ENCODE assay signal across 7 cellular contexts in the genomic region with DNA sequence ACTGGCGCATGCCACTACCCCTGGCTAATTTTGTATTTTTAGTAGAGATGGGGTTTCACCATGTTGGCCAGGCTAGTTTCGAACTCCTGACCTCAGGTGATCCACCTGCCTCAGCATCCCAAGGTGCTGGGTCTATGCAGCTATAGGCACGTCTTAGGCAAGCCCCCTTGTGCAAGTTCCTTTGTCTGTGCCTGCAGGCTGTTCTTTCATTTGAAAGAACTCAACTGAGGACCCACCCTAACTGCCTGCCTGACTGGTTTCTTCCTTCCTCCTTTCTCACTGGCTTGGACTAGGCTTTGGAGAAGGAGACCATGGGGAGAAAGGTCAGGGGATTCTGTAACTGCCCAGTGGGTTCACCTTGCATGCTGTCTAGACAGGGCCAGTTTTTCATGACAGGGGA.
DNase-seq lines count a peak whose midpoint lies in the region; ATAC-seq, FAIRE-seq and TF ChIP-seq lines count a peak whose summit lies in the region.
"Not testable (repeated sequence)": the region's sequence is repeated elsewhere in the genome, so short reads cannot be mapped to it uniquely, and the experiment has no call there.

No MANE protein-coding gene starts in this region.

- peaks cover 8 to 19% (median 16%) of the 10 kb centered on the region in 3 experiments; a peak in 6 of 7 replicates for H3K36me3 Mint-ChIP-seq in H9 (ENCODE audit: insufficient read depth in 1 of 3, low read depth in 3 of 3)
- H3K36me3 Mint-ChIP-seq in endodermal cell (ENCODE audit: low read depth); osteocyte (ENCODE audit: unreplicated experiment): not testable (repeated sequence)

- not testable (repeated sequence) for H3K56ac ChIP-seq in H9 (ENCODE audit: insufficient read length, low read depth, low read length)

- not testable (repeated sequence) for H3K4me1 ChIP-seq in H9 (ENCODE audit: insufficient read depth, low read length); endodermal cell (ENCODE audit: control insufficient read depth, insufficient read depth, low read length); HepG2 (ENCODE audit: insufficient read depth, low read length); gastrocnemius medialis
- H3K4me1 ChIP-seq in K562 (replicated peaks in 1 of 2; ENCODE audit: control insufficient read depth in 2 of 2, insufficient read depth in 2 of 2, low read length in 2 of 2): peaks cover 0 to 15% of the 10 kb centered on the region in 2 experiments; a peak in 3 of 5 replicates

- H3K27me3 Mint-ChIP-seq in H9 (ENCODE audit: low read depth); endodermal cell (ENCODE audit: insufficient read depth); osteocyte (ENCODE audit: unreplicated experiment): not testable (repeated sequence)

- no CpG with 5 or more reads among the region's 3 CpGs for WGBS in H9 (ENCODE audit: extremely low coverage, insufficient read length, low lambda C conversion rate)
- WGBS in K562 (ENCODE audit: insufficient coverage, low coverage, missing lambda C conversion rate): 66% methylated on average over 3 of the region's 3 CpGs
- WGBS in endodermal cell (ENCODE audit: insufficient coverage in 1 of 2, insufficient read length in 1 of 2), 2 experiments: 94 to 95% methylated on average over 3 of the region's 3 CpGs
- WGBS in HepG2 (ENCODE audit: low lambda C conversion rate): 70% methylated on average over 3 of the region's 3 CpGs

- not testable (repeated sequence) for H3K9ac ChIP-seq in H9 (ENCODE audit: extremely low read depth, insufficient read length, low read length); K562 (ENCODE audit: insufficient read depth in 1 of 2, low read depth in 2 of 2, low read length in 2 of 2); endodermal cell (ENCODE audit: extremely low read depth, low read length, poor library complexity, severe bottlenecking); HepG2 (ENCODE audit: insufficient read depth, low read depth, low read length)

- H2AK5ac ChIP-seq in H9 (ENCODE audit: insufficient read length, low read length): not testable (repeated sequence)

- not testable (repeated sequence) for H3K23me2 ChIP-seq in H9 (ENCODE audit: insufficient read length, low read depth, low read length, poor library complexity, severe bottlenecking)

- not testable (repeated sequence) for H4K5ac ChIP-seq in H9 (ENCODE audit: insufficient read length, low read depth, low read length)

- H3K27ac ChIP-seq in H9 (ENCODE audit: insufficient read length, low read depth, low read length); K562 (ENCODE audit: extremely low read depth, low read depth, low read length); endodermal cell (ENCODE audit: low read depth, low read length); HepG2 (ENCODE audit: extremely low read length, insufficient read depth, low read length): not testable (repeated sequence)
- H3K27ac ChIP-seq in gastrocnemius medialis: peak overlapping the region; percentile 51 to 76 (median 72)

- H2BK15ac ChIP-seq in H9 (ENCODE audit: low read depth, low read length): not testable (repeated sequence)

- H3K18ac ChIP-seq in H9 (ENCODE audit: insufficient read length, low read depth, low read length): not testable (repeated sequence)

- H3K79me2 ChIP-seq in H9 (ENCODE audit: insufficient read depth, low read length); K562 (ENCODE audit: control insufficient read depth, insufficient read depth, low read length); HepG2 (ENCODE audit: insufficient read depth, low read length): not testable (repeated sequence)

- peaks cover 17 to 19% of the 10 kb centered on the region in 2 experiments for H3K9me3 Mint-ChIP-seq in H9
- peaks cover 41% of the 10 kb centered on the region for H3K9me3 Mint-ChIP-seq in endodermal cell
- not testable (repeated sequence) for H3K9me3 Mint-ChIP-seq in osteocyte (ENCODE audit: unreplicated experiment)

- H2BK5ac ChIP-seq in H9 (ENCODE audit: insufficient read length, low read length): not testable (repeated sequence)

- peak; percentile 9 for DNase-seq in H9
- peak; percentile 8 for DNase-seq in activated CD8-positive, alpha-beta memory T cell treated with anti-CD3 and anti-CD28 coated beads, Interleukin-2, amount 50 U/mL, for 48 hours
- not testable (repeated sequence) for DNase-seq in K562 (ENCODE audit: extremely low read depth in 1 of 4, low spot score in 3 of 4); HepG2 (ENCODE audit: low spot score)
- DNase-seq in endodermal cell: peak; percentile 33
- DNase-seq in osteocyte (ENCODE audit: extremely low spot score, unreplicated experiment): peak; percentile 42
- peak in 1 of 2 donors; percentile 15 for DNase-seq in gastrocnemius medialis

- H3K27me3 ChIP-seq in H9 (ENCODE audit: insufficient read depth, low read length); K562 (ENCODE audit: control insufficient read depth in 2 of 2, insufficient read depth in 2 of 2, low read length in 2 of 2); endodermal cell (ENCODE audit: control insufficient read depth, insufficient read depth, low read length, poor library complexity, severe bottlenecking); HepG2 (ENCODE audit: control insufficient read depth in 1 of 2, insufficient read depth in 2 of 2, low read length in 2 of 2); gastrocnemius medialis: not testable (repeated sequence)

- POLR2A ChIA-PET in K562 (lab: Yijun Ruan, JAX); HepG2 (lab: Yijun Ruan, JAX): not testable (repeated sequence)

- H2BK120ac ChIP-seq in H9 (ENCODE audit: low read depth, low read length, poor library complexity, severe bottlenecking): not testable (repeated sequence)

- H3K27ac Mint-ChIP-seq in H9; endodermal cell; osteocyte (ENCODE audit: unreplicated experiment): not testable (repeated sequence)

- not testable (repeated sequence) for H3K4me3 ChIP-seq in K562; HepG2 (replicated peaks in 1 of 3; ENCODE audit: insufficient read depth in 1 of 3, low read depth in 2 of 3, low read length in 3 of 3); gastrocnemius medialis
- H3K4me3 ChIP-seq in endodermal cell (ENCODE audit: low read length): peak overlapping the region; percentile 49

- not testable (repeated sequence) for H2BK12ac ChIP-seq in H9 (ENCODE audit: insufficient read length, low read depth, low read length)

- not testable (repeated sequence) for H3T11ph ChIP-seq in H9 (ENCODE audit: low read length)

- in situ Hi-C loops in K562 (cut with MboI); HepG2 (cut with HindIII; ENCODE audit: extremely low pct_ligation_motif_present, low pct_unique_long_range_greater_than_20kb); gastrocnemius medialis (cut with MboI; ENCODE audit: low sequenced_read_pairs in 4 of 4): not testable (repeated sequence)

- not testable (repeated sequence) for H4K91ac ChIP-seq in H9 (ENCODE audit: insufficient read length, low read depth, low read length)

- intact Hi-C loops in K562 (cut with micrococcal nuclease); HepG2 (cut with micrococcal nuclease; ENCODE audit: unreplicated experiment); gastrocnemius medialis (cut with DNase I; ENCODE audit: low total_unique reads): not testable (repeated sequence)

- TF ChIP-seq POLR2A in K562 (conservative IDR thresholded peaks at IDR 0.05); HepG2 (IDR thresholded peaks at IDR 0.05; ENCODE audit: insufficient read depth in 1 of 2, low read depth in 2 of 2, low read length in 2 of 2); gastrocnemius medialis (IDR thresholded peaks at IDR 0.05): not testable (repeated sequence)

- not testable (repeated sequence) for H3K9me1 ChIP-seq in K562 (ENCODE audit: control insufficient read depth, insufficient read depth, low read length)

- TF ChIP-seq RAD21 in K562 (CRISPR knock-in tag; conservative IDR thresholded peaks at IDR 0.05 in 1 of 2, IDR thresholded peaks at IDR 0.05 in 1 of 2); HepG2 (CRISPR knock-in tag; IDR thresholded peaks at IDR 0.05): not testable (repeated sequence)

- not testable (repeated sequence) for H4K20me1 ChIP-seq in H9 (ENCODE audit: control insufficient read depth, insufficient read depth, insufficient read length); K562 (replicated peaks; ENCODE audit: control insufficient read depth, insufficient read depth, low read length); HepG2 (ENCODE audit: insufficient read depth, low read length)

- H3K4me3 Mint-ChIP-seq in H9; endodermal cell; osteocyte (ENCODE audit: unreplicated experiment): not testable (repeated sequence)

- H4K8ac ChIP-seq in H9 (replicated peaks; ENCODE audit: insufficient read length, low read depth, low read length): not testable (repeated sequence)

- TF ChIP-seq EP300 in K562 (IDR thresholded peaks at IDR 0.05; ENCODE audit: low read length); HepG2 (IDR thresholded peaks at IDR 0.05; ENCODE audit: low read depth in 2 of 2, low read length in 2 of 2); HepG2 (CRISPR knock-in tag; IDR thresholded peaks at IDR 0.05; ENCODE audit: borderline replicate concordance): not testable (repeated sequence)

- not testable (repeated sequence) for FAIRE-seq in K562 (lab: Jason Lieb, UNC); HepG2 (lab: Jason Lieb, UNC)

- H3K4ac ChIP-seq in H9 (ENCODE audit: low read depth, low read length): not testable (repeated sequence)

- TF ChIP-seq CTCF in H9 (conservative IDR thresholded peaks at IDR 0.05); K562 (IDR thresholded peaks at IDR 0.05 in 2 of 3, conservative IDR thresholded peaks at IDR 0.05 in 1 of 3; ENCODE audit: insufficient read depth in 2 of 3, low read depth in 1 of 3, low read length in 3 of 3); endodermal cell (conservative IDR thresholded peaks at IDR 0.05); HepG2 (CRISPR knock-in tag; IDR thresholded peaks at IDR 0.05); osteocyte (IDR thresholded peaks at IDR 0.05); gastrocnemius medialis (IDR thresholded peaks at IDR 0.05 in 4 of 5, conservative IDR thresholded peaks at IDR 0.05 in 1 of 5): not testable (repeated sequence)

- not testable (repeated sequence) for H3K9me3 ChIP-seq in H9 (ENCODE audit: control insufficient read depth, low read depth, low read length); K562 (replicated peaks; ENCODE audit: control insufficient read depth, insufficient read depth, low read depth, low read length); HepG2 (ENCODE audit: low read length); gastrocnemius medialis
- H3K9me3 ChIP-seq in endodermal cell (ENCODE audit: control insufficient read depth, low read length): peaks cover 36% of the 10 kb centered on the region

- not testable (repeated sequence) for H3K23ac ChIP-seq in H9 (ENCODE audit: insufficient read length, low read depth, low read length)

- not testable (repeated sequence) for H2AFZ ChIP-seq in H9 (ENCODE audit: low read length); K562 (ENCODE audit: low read depth, low read length); HepG2 (ENCODE audit: low read length)

- not testable (repeated sequence) for H3K4me1 Mint-ChIP-seq in H9; osteocyte (ENCODE audit: unreplicated experiment)
- peaks cover 12% of the 10 kb centered on the region for H3K4me1 Mint-ChIP-seq in endodermal cell

- H2BK20ac ChIP-seq in H9 (ENCODE audit: low read depth, low read length, poor library complexity, severe bottlenecking): not testable (repeated sequence)

- not testable (repeated sequence) for H3K4me2 ChIP-seq in H9 (ENCODE audit: insufficient read depth, insufficient read length, low read length); K562 (ENCODE audit: insufficient read depth, low read length); HepG2 (ENCODE audit: low read depth, low read length)

- ATAC-seq in K562, HepG2: not testable (repeated sequence)
- peak in 1 of 2 donors; percentile 23 for ATAC-seq in gastrocnemius medialis

- H3K14ac ChIP-seq in H9 (ENCODE audit: insufficient read depth, low read length): not testable (repeated sequence)

- CTCF ChIA-PET in K562 (lab: Yijun Ruan, JAX; ENCODE audit: low intra/inter-chr PET ratio): interaction anchor here (0.6 kb wide), 1 partner anchor 11 kb away, joined by 3 read pairs; no protein-coding TSS in a partner anchor
- CTCF ChIA-PET in HepG2 (lab: Yijun Ruan, JAX; ENCODE audit: low intra/inter-chr PET ratio, low total read pairs): not testable (repeated sequence)

- not testable (repeated sequence) for H3K36me3 ChIP-seq in K562 (ENCODE audit: control insufficient read depth, insufficient read depth, low read length); endodermal cell (ENCODE audit: control insufficient read depth, insufficient read depth, low read length); HepG2 (replicated peaks in 1 of 2; ENCODE audit: control insufficient read depth in 1 of 2, insufficient read depth in 2 of 2, low read length in 2 of 2)
- H3K36me3 ChIP-seq in gastrocnemius medialis: peaks cover 0 to 33% of the 10 kb centered on the region in 2 donors

- H3K79me1 ChIP-seq in H9 (ENCODE audit: insufficient read depth, low read depth, low read length, poor library complexity, severe bottlenecking): not testable (repeated sequence)

- BruUV-seq in K562 (replicated peaks; lab: Mats Ljungman, UMichigan); HepG2 (replicated peaks; lab: Mats Ljungman, UMichigan): not testable (repeated sequence)
